ENCODE assay signal across 9 cellular contexts in the genomic region with DNA sequence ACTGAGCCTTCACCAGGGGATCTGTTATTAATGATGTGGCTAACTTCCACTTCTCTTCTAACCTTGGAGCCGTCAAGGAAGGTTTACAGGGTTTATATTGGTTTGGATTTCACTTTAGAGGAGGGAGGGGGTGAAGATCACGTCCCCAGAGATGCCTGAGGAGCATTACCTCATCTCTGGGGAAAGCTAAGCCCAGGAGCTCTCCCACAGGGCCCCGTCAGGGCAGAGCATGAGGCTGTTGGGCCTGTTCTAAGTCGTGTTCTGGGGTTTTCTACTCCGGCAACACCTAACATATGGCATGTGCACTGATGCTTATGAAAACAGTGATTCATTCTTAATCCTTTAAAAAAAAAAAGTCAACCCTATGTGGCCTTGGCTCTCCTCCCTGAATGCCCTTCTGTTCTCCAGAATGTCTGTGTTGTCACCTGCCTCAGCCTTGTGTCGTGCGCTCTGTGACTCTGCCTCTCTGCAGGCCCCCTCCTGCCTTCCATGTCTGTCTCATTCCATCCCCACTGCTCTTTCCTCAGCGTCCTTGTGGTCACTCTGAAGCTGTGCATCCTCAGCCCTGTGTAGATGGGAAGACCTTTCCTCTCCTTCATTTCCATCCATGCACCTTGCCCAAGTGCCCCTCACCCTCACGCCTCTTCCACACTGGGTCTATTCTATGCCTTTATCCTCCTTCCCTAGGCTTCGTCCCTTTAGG.
A peak's percentile ranks its signal among the peaks of the same experiment; 100 is the strongest.
DNase-seq lines count a peak whose midpoint lies in the region; ATAC-seq, FAIRE-seq and TF ChIP-seq lines count a peak whose summit lies in the region.
"Had no signal": no experiment of that assay in that cellular context is flagged by ENCODE, and none has a peak within 500 bp of the region (broad histone marks: within the 10 kb centered on the region; RNA-seq: fewer than 3 reads in every experiment).

No MANE protein-coding gene starts in this region.

- no peaks in the 10 kb centered on the region for H3K36me3 ChIP-seq in kidney (ENCODE audit: control insufficient read depth in 1 of 2, insufficient read depth in 2 of 2, low read length in 2 of 2)

- H3K9ac ChIP-seq in kidney (ENCODE audit: low read length in 2 of 2) = no peak overlapping the region

- H3K4me3 Mint-ChIP-seq in Calu3 (ENCODE audit: low read depth, unreplicated experiment) (no peak overlapping the region), brain (no peak overlapping the region)

- ATAC-seq in HG03095 (IDR thresholded peaks at IDR 0.05; ENCODE audit: unreplicated experiment) (no peak), HG03432 (IDR thresholded peaks at IDR 0.05; ENCODE audit: unreplicated experiment) (no peak)

- no peaks in the 10 kb centered on the region for H3K9me3 ChIP-seq in kidney (ENCODE audit: control insufficient read depth in 1 of 2, low read length in 2 of 2)

- H3K9me3 Mint-ChIP-seq in Calu3 (ENCODE audit: low read depth, unreplicated experiment) (peaks cover 4% of the 10 kb centered on the region), brain (peaks cover 0 to 9% (median 0%) of the 10 kb centered on the region in 5 experiments)

- no peak overlapping the region for H3K27ac ChIP-seq in kidney (ENCODE audit: low read depth in 2 of 2, low read length in 2 of 2)

- H3K4me1 ChIP-seq in kidney (ENCODE audit: control insufficient read depth in 1 of 2, insufficient read depth in 1 of 2, low read depth in 1 of 2, low read length in 2 of 2) = no peaks in the 10 kb centered on the region

- DNase-seq in Calu3 = peak; percentile 6
- DNase-seq in HS-27A (ENCODE audit: low read depth) = peak; percentile 42
- peak; percentile 46 for DNase-seq in myocyte (ENCODE audit: low read depth)
- no peak for DNase-seq in DMS114 treated with DMSO at 0.1 percent for 48 hours (lab: John Stamatoyannopoulos, UW; ENCODE audit: unreplicated experiment)
- no peak for DNase-seq in kidney

- intact Hi-C loops in Calu3 (cut with micrococcal nuclease; ENCODE audit: unreplicated experiment) = no loop called here
- intact Hi-C loops in kidney (cut with DNase I) = no loop called here

- no peak overlapping the region for H3K27ac Mint-ChIP-seq in Calu3 (ENCODE audit: unreplicated experiment)
- H3K27ac Mint-ChIP-seq in brain = peak overlapping the region in 4 of 5 experiments; percentile 9 to 89 (median 72)

- CTCF ChIA-PET in Calu3 (lab: Charles Lee) = interaction anchor here (0.6 kb wide), 1 partner anchor 24 kb away, joined by 3 read pairs; no protein-coding TSS in a partner anchor

- H3K36me3 Mint-ChIP-seq in Calu3 (ENCODE audit: insufficient read depth, unreplicated experiment) (no peaks in the 10 kb centered on the region), brain (no peaks in the 10 kb centered on the region)

- H3K4me1 Mint-ChIP-seq in Calu3 (ENCODE audit: low read depth, unreplicated experiment) (peaks cover 9% of the 10 kb centered on the region), brain (peaks cover 13% of the 10 kb centered on the region)

- no peak for TF ChIP-seq CTCF in Calu3 (IDR thresholded peaks at IDR 0.05; ENCODE audit: unreplicated experiment)
- no peak for TF ChIP-seq CTCF in brain (conservative IDR thresholded peaks at IDR 0.05)
- no peak for TF ChIP-seq CTCF in kidney (IDR thresholded peaks at IDR 0.05; ENCODE audit: borderline replicate concordance, extremely low read depth, insufficient read depth)

- H3K27me3 Mint-ChIP-seq in Calu3 (ENCODE audit: unreplicated experiment) = no peaks in the 10 kb centered on the region
- H3K27me3 Mint-ChIP-seq in brain = peaks cover 7% of the 10 kb centered on the region

- no peak overlapping the region for H3K4me3 ChIP-seq in kidney (ENCODE audit: low read length in 2 of 2)

- BruUV-seq in Calu3 (replicated peaks; lab: Mats Ljungman, UMichigan) = no TSS peak

- no peak for FAIRE-seq in kidney (lab: Jason Lieb, UNC)
- FAIRE-seq: GM18507 had no signal

Comparison
In these comparisons a context has a peak if more than half of its experiments do, and no peak if none do; other contexts are left out.
1. DNase-seq: peak in Calu3 (single experiment), HS-27A (single experiment) and myocyte (single experiment); none in DMS114 treated with DMSO at 0.1 percent for 48 hours (single experiment) and kidney (single experiment).